29 cellular contexts compared by ENCODE assay signal in the genomic region with DNA sequence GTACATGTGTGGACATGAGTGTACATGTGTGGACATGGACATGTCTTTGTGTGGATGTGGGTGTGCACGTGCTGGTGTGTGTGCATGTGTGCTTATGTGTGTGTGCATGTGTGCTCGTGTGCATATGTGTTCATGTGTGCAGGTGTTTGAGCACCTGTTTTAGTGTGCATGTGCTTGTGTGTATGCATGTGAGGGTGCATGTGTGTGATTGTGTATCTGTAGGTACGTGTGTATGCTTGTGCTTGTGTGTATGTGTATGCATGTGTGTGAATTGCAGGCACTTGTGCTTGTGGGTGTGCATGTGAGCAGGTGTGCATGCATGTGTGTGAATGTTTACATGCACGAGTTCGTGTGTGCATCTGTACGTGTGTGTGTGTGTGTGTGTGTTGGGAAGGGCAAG.
"Had no signal": no experiment of that assay in that cellular context is flagged by ENCODE, and none has a peak within 500 bp of the region (broad histone marks: within the 10 kb centered on the region; RNA-seq: fewer than 3 reads in every experiment).

No MANE protein-coding gene starts in this region.

- H3K9ac ChIP-seq: neural progenitor cell had no signal

- H3K36me3 ChIP-seq: heart left ventricle, left ventricle myocardium inferior, neural progenitor cell, ovary, prostate gland, thyroid gland, transverse colon, vagina had no signal

- H3K27me3 ChIP-seq: neural progenitor cell, ovary, testis, thyroid gland, transverse colon, vagina had no signal

- H3K27me3 Mint-ChIP-seq: stimulated activated memory B cell treated with anti-CD40 and anti-IgM and Interleukin-4, amounts not matched to agents 10 μg/mL and 1 μg/mL and 100 μg/mL, for 72 hours had no signal

- H3K36me3 Mint-ChIP-seq: immature natural killer cell; mesothelial cell of epicardium; naive B cell; natural killer cell; neural progenitor cell; stimulated activated memory B cell treated with anti-CD40 and anti-IgM and Interleukin-4, amounts not matched to agents 10 μg/mL and 1 μg/mL and 100 μg/mL, for 72 hours had no signal

- H3K4me3 ChIP-seq: heart left ventricle, left ventricle myocardium inferior, lung, neural progenitor cell, ovary, prostate gland, smooth muscle cell, testis, thyroid gland, transverse colon, vagina had no signal

- ATAC-seq: natural killer cell; right cardiac atrium; stimulated activated memory B cell treated with anti-CD40 and anti-IgM and Interleukin-4, amounts not matched to agents 10 μg/mL and 1 μg/mL and 100 μg/mL, for 72 hours; stimulated activated naive CD8-positive, alpha-beta T cell treated with anti-CD3 and anti-CD28 coated beads, Interleukin-15, amount 100 ng/mL, for 72 hours had no signal

- FAIRE-seq: islet of Langerhans, kidney had no signal

- H2AFZ ChIP-seq: neural progenitor cell had no signal

- H3K4me2 ChIP-seq: neural progenitor cell, smooth muscle cell had no signal

- H3K4me3 Mint-ChIP-seq: immature natural killer cell; mesothelial cell of epicardium; naive B cell; natural killer cell; nephron progenitor cell; neural progenitor cell; stimulated activated memory B cell treated with anti-CD40 and anti-IgM and Interleukin-4, amounts not matched to agents 10 μg/mL and 1 μg/mL and 100 μg/mL, for 72 hours; stimulated activated naive CD8-positive, alpha-beta T cell treated with anti-CD3 and anti-CD28 coated beads, Interleukin-15, amount 100 ng/mL, for 72 hours had no signal

- H3K27ac ChIP-seq: heart left ventricle, left ventricle myocardium inferior, neural progenitor cell, ovary, prostate gland, testis, thyroid gland, transverse colon, vagina had no signal

- DNase-seq: heart left ventricle; hypothalamus; immature natural killer cell; kidney; left ventricle myocardium inferior; mesendoderm; naive B cell; natural killer cell; nephron progenitor cell; ovary; right cardiac atrium; stimulated activated CD4-positive, alpha-beta T cell treated with anti-CD3 and anti-CD28 coated beads, Interleukin-1b, Interleukin-23, amount 100 ng/mL, for 48 hours; stimulated activated CD4-positive, alpha-beta T cell treated with anti-CD3 and anti-CD28 coated beads, Interleukin-2, amount 100 ng/mL, for 48 hours; stimulated activated CD4-positive, alpha-beta T cell treated with anti-CD3 and anti-CD28 coated beads, Interleukin-4, amount 100 ng/mL, for 4 hours; stimulated activated CD8-positive, alpha-beta memory T cell treated with anti-CD3 and anti-CD28 coated beads, Interleukin-4, amount 100 ng/mL, for 48 hours; stimulated activated naive CD4-positive, alpha-beta T cell treated with Interleukin-2 at 50 U/mL for 16 hours; stimulated activated naive CD8-positive, alpha-beta T cell treated with anti-CD3 and anti-CD28 coated beads, Interleukin-15, amount 100 ng/mL, for 72 hours; substantia nigra; testis; thyroid gland; transverse colon had no signal

- H3K9me3 Mint-ChIP-seq: mesothelial cell of epicardium; natural killer cell; nephron progenitor cell; neural progenitor cell; stimulated activated naive CD8-positive, alpha-beta T cell treated with anti-CD3 and anti-CD28 coated beads, Interleukin-15, amount 100 ng/mL, for 72 hours had no signal

- H3K4me1 Mint-ChIP-seq: immature natural killer cell; mesothelial cell of epicardium; naive B cell; natural killer cell; stimulated activated memory B cell treated with anti-CD40 and anti-IgM and Interleukin-4, amounts not matched to agents 10 μg/mL and 1 μg/mL and 100 μg/mL, for 72 hours; stimulated activated naive CD8-positive, alpha-beta T cell treated with anti-CD3 and anti-CD28 coated beads, Interleukin-15, amount 100 ng/mL, for 72 hours had no signal

- H3K9me3 ChIP-seq: heart left ventricle, left ventricle myocardium inferior, ovary, prostate gland, testis, thyroid gland, transverse colon, vagina had no signal

- H3K4me1 ChIP-seq: heart left ventricle, left ventricle myocardium inferior, prostate gland, testis, thyroid gland, transverse colon, vagina had no signal

- H3K27ac Mint-ChIP-seq: immature natural killer cell; mesothelial cell of epicardium; natural killer cell; nephron progenitor cell; neural progenitor cell; stimulated activated memory B cell treated with anti-CD40 and anti-IgM and Interleukin-4, amounts not matched to agents 10 μg/mL and 1 μg/mL and 100 μg/mL, for 72 hours; stimulated activated naive CD8-positive, alpha-beta T cell treated with anti-CD3 and anti-CD28 coated beads, Interleukin-15, amount 100 ng/mL, for 72 hours had no signal
